ENCODE assay signal across 1 cellular context in genomic region chr1:113170519-113170918, GRCh38.
TF ChIP-seq lines count a peak whose summit lies in the region.

No MANE protein-coding gene starts in this region.

TF ChIP-seq in GM23338, 12 proteins besides CTCF, POLR2A, EP300 and RAD21 (continued from another document):
- TF ChIP-seq ZNF462 (CRISPR knock-in tag; IDR thresholded peaks at IDR 0.05) (no peak), EZH2 (IDR thresholded peaks at IDR 0.05; ENCODE audit: low read depth, unreplicated experiment) (no peak), REST (IDR thresholded peaks at IDR 0.05; ENCODE audit: unreplicated experiment) (no peak), STAT1 (IDR thresholded peaks at IDR 0.05; ENCODE audit: unreplicated experiment) (no peak), ETS1 (IDR thresholded peaks at IDR 0.05) (no peak)
